ENCODE assay signal across 20 cellular contexts in genomic region chr1:115811140-115811828, GRCh38. TPM values are rescaled to one million over a fixed set of nuclear protein-coding genes. Genes with fewer than 3 reads are reported as not detected.
DNase-seq lines count a peak whose midpoint lies in the region; ATAC-seq and TF ChIP-seq lines count a peak whose summit lies in the region.
"Had no signal": no experiment of that assay in that cellular context is flagged by ENCODE, and none has a peak within 500 bp of the region (broad histone marks: within the 10 kb centered on the region; RNA-seq: fewer than 3 reads in every experiment).

No MANE protein-coding gene starts in this region.

- TF ChIP-seq CTCF in right atrium auricular region (IDR thresholded peaks at IDR 0.05) (no peak), VCaP (conservative IDR thresholded peaks at IDR 0.05) (no peak), thyroid gland (IDR thresholded peaks at IDR 0.05) (no peak)

- ATAC-seq in Right ventricle myocardium inferior (peak; percentile 21), left colon (peak; percentile 92), HG03439 (IDR thresholded peaks at IDR 0.05; ENCODE audit: unreplicated experiment) (no peak)
- no peak for ATAC-seq in activated T-helper 17 cell treated with anti-CD3 and anti-CD28 coated beads, Interleukin-2, amount 50 U/mL, for 72 hours (replicated peaks)

- peaks cover 7 to 29% of the 10 kb centered on the region in 2 donors for H3K27me3 Mint-ChIP-seq in CD8-positive, alpha-beta memory T cell
- peaks cover 22% of the 10 kb centered on the region for H3K27me3 Mint-ChIP-seq in activated T-helper 17 cell treated with anti-CD3 and anti-CD28 coated beads, Interleukin-2, amount 50 U/mL, for 72 hours

- H3K27ac ChIP-seq in right atrium auricular region = no peak overlapping the region
- H3K27ac ChIP-seq in VCaP = peak overlapping the region; percentile 98
- H3K27ac ChIP-seq in thyroid gland = no peak overlapping the region
- H3K27ac ChIP-seq in CD8-positive, alpha-beta memory T cell (ENCODE audit: low read depth, low read length) = no peak overlapping the region
- H3K27ac ChIP-seq: brain microvascular endothelial cell had no signal

- H3K4me3 Mint-ChIP-seq in CD8-positive, alpha-beta memory T cell = no peak overlapping the region
- H3K4me3 Mint-ChIP-seq in activated T-helper 17 cell treated with anti-CD3 and anti-CD28 coated beads, Interleukin-2, amount 50 U/mL, for 72 hours = no peak overlapping the region
- H3K4me3 Mint-ChIP-seq: activated naive CD8-positive, alpha-beta T cell treated with anti-CD3 and anti-CD28 coated beads for 36 hours; nephron progenitor cell had no signal

- POLR2A ChIA-PET in CD8-positive, alpha-beta memory T cell (lab: Charles Lee) = no interaction called here

- no peaks in the 10 kb centered on the region for H3K9me3 ChIP-seq in right atrium auricular region
- H3K9me3 ChIP-seq in thyroid gland = no peaks in the 10 kb centered on the region
- H3K9me3 ChIP-seq in CD8-positive, alpha-beta memory T cell (ENCODE audit: low read length) = no peaks in the 10 kb centered on the region

- H3K27me3 ChIP-seq in right atrium auricular region (no peaks in the 10 kb centered on the region), thyroid gland (no peaks in the 10 kb centered on the region)
- H3K27me3 ChIP-seq in CD8-positive, alpha-beta memory T cell (ENCODE audit: insufficient read depth, low read length, poor library complexity, severe bottlenecking) = no peaks in the 10 kb centered on the region
- H3K27me3 ChIP-seq: brain microvascular endothelial cell had no signal

- CTCF ChIA-PET in CD8-positive, alpha-beta memory T cell (lab: Charles Lee) = no interaction called here

- H3K9me3 Mint-ChIP-seq in CD8-positive, alpha-beta memory T cell = no peaks in the 10 kb centered on the region
- H3K9me3 Mint-ChIP-seq in activated T-helper 17 cell treated with anti-CD3 and anti-CD28 coated beads, Interleukin-2, amount 50 U/mL, for 72 hours = no peaks in the 10 kb centered on the region
- H3K9me3 Mint-ChIP-seq: activated naive CD8-positive, alpha-beta T cell treated with anti-CD3 and anti-CD28 coated beads for 36 hours had no signal

- no peaks in the 10 kb centered on the region for H3K4me1 Mint-ChIP-seq in CD8-positive, alpha-beta memory T cell
- H3K4me1 Mint-ChIP-seq in activated T-helper 17 cell treated with anti-CD3 and anti-CD28 coated beads, Interleukin-2, amount 50 U/mL, for 72 hours = no peaks in the 10 kb centered on the region
- H3K4me1 Mint-ChIP-seq: activated naive CD8-positive, alpha-beta T cell treated with anti-CD3 and anti-CD28 coated beads for 36 hours; nephron progenitor cell had no signal

- no peak overlapping the region for H3K27ac Mint-ChIP-seq in CD8-positive, alpha-beta memory T cell
- no peak overlapping the region for H3K27ac Mint-ChIP-seq in activated T-helper 17 cell treated with anti-CD3 and anti-CD28 coated beads, Interleukin-2, amount 50 U/mL, for 72 hours
- H3K27ac Mint-ChIP-seq: activated naive CD8-positive, alpha-beta T cell treated with anti-CD3 and anti-CD28 coated beads for 36 hours; nephron progenitor cell had no signal

- no peaks in the 10 kb centered on the region for H3K4me1 ChIP-seq in right atrium auricular region
- no peaks in the 10 kb centered on the region for H3K4me1 ChIP-seq in thyroid gland
- H3K4me1 ChIP-seq in CD8-positive, alpha-beta memory T cell (ENCODE audit: insufficient read depth, low read length) = no peaks in the 10 kb centered on the region

- intact Hi-C loops in Right ventricle myocardium inferior (cut with DNase I) = loop anchor here (10.0 kb wide), 1 partner anchor 314 kb away; no protein-coding TSS in a partner anchor
- intact Hi-C loops in left colon (cut with DNase I, micrococcal nuclease) = no loop called here
- intact Hi-C loops in thyroid gland (cut with DNase I) = no loop called here

- no peaks in the 10 kb centered on the region for H3K36me3 Mint-ChIP-seq in CD8-positive, alpha-beta memory T cell
- H3K36me3 Mint-ChIP-seq in activated T-helper 17 cell treated with anti-CD3 and anti-CD28 coated beads, Interleukin-2, amount 50 U/mL, for 72 hours (ENCODE audit: low read depth) = no peaks in the 10 kb centered on the region
- H3K36me3 Mint-ChIP-seq: activated naive CD8-positive, alpha-beta T cell treated with anti-CD3 and anti-CD28 coated beads for 36 hours had no signal

- whole genome bisulfite sequencing in thyroid gland, 2 donors = 74 to 90% methylated on average over 3 of the region's 3 CpGs

- TF ChIP-seq POLR2A in thyroid gland (IDR thresholded peaks at IDR 0.05) = no peak

- H3K4me3 ChIP-seq in right atrium auricular region = no peak overlapping the region
- H3K4me3 ChIP-seq in thyroid gland (replicated peaks in 1 of 3) = no peak overlapping the region
- no peak overlapping the region for H3K4me3 ChIP-seq in CD8-positive, alpha-beta memory T cell (ENCODE audit: low read length)

- H3K36me3 ChIP-seq in right atrium auricular region (no peaks in the 10 kb centered on the region), thyroid gland (no peaks in the 10 kb centered on the region)
- no peaks in the 10 kb centered on the region for H3K36me3 ChIP-seq in CD8-positive, alpha-beta memory T cell (ENCODE audit: insufficient read depth, low read length)
- H3K36me3 ChIP-seq: brain microvascular endothelial cell had no signal

- no peak for DNase-seq in Right ventricle myocardium inferior (ENCODE audit: missing footprints)
- no peak for DNase-seq in right atrium auricular region (ENCODE audit: low spot score)
- peak; percentile 76 to 83 for DNase-seq in left colon
- peak; percentile 1 to 6 for DNase-seq in thyroid gland
- DNase-seq in CD8-positive, alpha-beta memory T cell = no peak
- DNase-seq: activated CD4-positive, alpha-beta T cell treated with anti-CD3 and anti-CD28 coated beads for 4 hours; activated naive CD8-positive, alpha-beta T cell treated with anti-CD3 and anti-CD28 coated beads for 36 hours; brain microvascular endothelial cell; NCI-H146; NCI-H446 treated with DMSO at 0.1 percent for 48 hours; nephron progenitor cell; retina; substantia nigra; T1000 had no signal

RNA-seq across cellular contexts. Expression of gene NHLH2, which starts 29.6 kb away (rescaled TPM):
- not detected for total RNA-seq in Right ventricle myocardium inferior
- total RNA-seq in right atrium auricular region = not detected
- total RNA-seq in left colon = not detected
- total RNA-seq in thyroid gland = not detected
- total RNA-seq in CD8-positive, alpha-beta memory T cell = not detected
- not detected for polyA plus RNA-seq in CD8-positive, alpha-beta memory T cell
- not detected for total RNA-seq in activated T-helper 17 cell treated with anti-CD3 and anti-CD28 coated beads, Interleukin-2, amount 50 U/mL, for 72 hours
- total RNA-seq: activated naive CD8-positive, alpha-beta T cell treated with anti-CD3 and anti-CD28 coated beads for 36 hours; SK-MEL-5 had no signal
- polyA plus RNA-seq: AG04450 had no signal

RNA-seq across cellular contexts. Expression of gene CASQ2, which starts 42.8 kb away (rescaled TPM):
- 912 TPM for total RNA-seq in Right ventricle myocardium inferior
- 1,000 to 10,000 TPM in 1 of 2 donors, 100 to 1,000 TPM in 1; 673 to 1,066 TPM for total RNA-seq in right atrium auricular region
- total RNA-seq in left colon = 1 to 10 TPM in 1 of 2 donors, under 1 TPM in 1; 0.46 to 6.6 TPM
- total RNA-seq in thyroid gland = 1 to 10 TPM; 1.1 to 3.9 (median 1.5) TPM
- total RNA-seq in CD8-positive, alpha-beta memory T cell = not detected
- not detected for polyA plus RNA-seq in CD8-positive, alpha-beta memory T cell
- not detected for total RNA-seq in activated T-helper 17 cell treated with anti-CD3 and anti-CD28 coated beads, Interleukin-2, amount 50 U/mL, for 72 hours
- total RNA-seq: activated naive CD8-positive, alpha-beta T cell treated with anti-CD3 and anti-CD28 coated beads for 36 hours; lung microvascular endothelial cell had no signal
- polyA plus RNA-seq: AG04450 had no signal

Comparison
In these comparisons a context has a peak if more than half of its experiments do, and no peak if none do; other contexts are left out.
1. ATAC-seq: peak in Right ventricle myocardium inferior (single experiment) and left colon (single experiment); none in activated T-helper 17 cell treated with anti-CD3 and anti-CD28 coated beads, Interleukin-2, amount 50 U/mL, for 72 hours (single experiment) and HG03439 (single experiment).
2. DNase-seq: peak in left colon (2 of 2) and thyroid gland (2 of 2); none in Right ventricle myocardium inferior (single experiment), right atrium auricular region (single experiment) and CD8-positive, alpha-beta memory T cell (0 of 5).
3. RNA of gene CASQ2, which starts 42.8 kb away (total RNA-seq): 673 to 1,066 TPM in right atrium auricular region and 912 TPM in Right ventricle myocardium inferior (single experiment); 0.46 to 6.6 TPM in left colon, 1.1 to 3.9 TPM in thyroid gland, not detected in CD8-positive, alpha-beta memory T cell and not detected in activated T-helper 17 cell treated with anti-CD3 and anti-CD28 coated beads, Interleukin-2, amount 50 U/mL, for 72 hours; every median in the first group is over 10 times any median in the second.